ENCODE assay signal across 17 cellular contexts in the genomic region with DNA sequence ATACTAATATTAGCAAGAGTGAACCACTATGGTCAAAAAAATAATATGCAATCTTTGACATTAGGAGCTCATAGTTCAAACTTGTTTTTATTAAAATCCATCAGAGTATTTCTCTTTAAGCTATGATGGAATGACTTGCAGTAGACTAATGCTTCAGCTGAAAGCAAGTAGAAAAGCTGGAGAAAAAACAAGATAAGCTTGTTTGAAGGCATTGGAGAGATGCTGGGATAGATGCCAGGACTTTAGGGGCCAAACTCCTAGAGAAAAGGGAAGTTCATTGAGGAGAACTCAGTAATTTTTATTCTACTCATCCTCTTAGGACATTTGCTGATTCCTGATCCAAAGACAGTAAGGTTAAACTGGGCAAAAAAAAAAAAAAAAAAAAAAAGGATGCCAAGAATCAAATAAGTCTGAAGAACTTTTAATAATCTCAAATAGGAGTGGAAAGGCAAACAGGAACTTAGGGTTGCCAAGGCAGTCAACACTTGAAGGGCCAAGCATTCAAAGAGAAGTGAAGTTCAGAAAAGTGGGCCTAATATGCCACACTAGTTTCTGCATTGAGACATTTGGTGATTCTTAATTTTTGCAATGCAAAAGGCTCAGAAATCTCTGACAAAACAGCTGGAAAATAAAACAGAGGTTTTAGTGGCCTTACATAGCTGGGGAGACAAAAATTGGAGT. TPM values are rescaled to one million over a fixed set of nuclear protein-coding genes. Genes with fewer than 3 reads are reported as not detected.
DNase-seq lines count a peak whose midpoint lies in the region; ATAC-seq and TF ChIP-seq lines count a peak whose summit lies in the region.
"Had no signal": no experiment of that assay in that cellular context is flagged by ENCODE, and none has a peak within 500 bp of the region (broad histone marks: within the 10 kb centered on the region; RNA-seq: fewer than 3 reads in every experiment).

No MANE protein-coding gene starts in this region.

- intact Hi-C loops in Right ventricle myocardium inferior (cut with DNase I): no loop called here
- intact Hi-C loops in left cardiac atrium (cut with DNase I): no loop called here
- intact Hi-C loops in upper lobe of right lung (cut with DNase I): no loop called here
- intact Hi-C loops in esophagus squamous epithelium (cut with DNase I): no loop called here

- TF ChIP-seq CTCF in upper lobe of right lung (IDR thresholded peaks at IDR 0.05): no peak
- TF ChIP-seq CTCF in esophagus squamous epithelium (IDR thresholded peaks at IDR 0.05): no peak

- no peaks in the 10 kb centered on the region for H3K36me3 ChIP-seq in upper lobe of right lung
- no peaks in the 10 kb centered on the region for H3K36me3 ChIP-seq in esophagus squamous epithelium
- H3K36me3 ChIP-seq: BLaER1 had no signal

- TF ChIP-seq POLR2A in esophagus squamous epithelium (IDR thresholded peaks at IDR 0.05): no peak

- DNase-seq in Right ventricle myocardium inferior (ENCODE audit: missing footprints) (no peak), left cardiac atrium (no peak), cerebellum (ENCODE audit: low spot score) (peak; percentile 14), medulla oblongata (ENCODE audit: extremely low spot score) (peak; percentile 52), upper lobe of right lung (no peak), DMS153 (lab: John Stamatoyannopoulos, UW) (no peak), DMS53 treated with DMSO at 0.1 percent for 48 hours (lab: John Stamatoyannopoulos, UW; ENCODE audit: unreplicated experiment) (no peak), esophagus squamous epithelium (lab: John Stamatoyannopoulos, UW) (no peak)
- DNase-seq: AML-193; CD4-positive, alpha-beta memory T cell; DND-41; EL; H9 had no signal

- ATAC-seq in Right ventricle myocardium inferior (peak; percentile 34), left cardiac atrium (no peak), upper lobe of right lung (peak; percentile 64)
- ATAC-seq: A549, HepG2 had no signal

- peaks cover 8% of the 10 kb centered on the region for H3K9me3 ChIP-seq in upper lobe of right lung
- peaks cover 0 to 10% (median 0%) of the 10 kb centered on the region in 3 donors for H3K9me3 ChIP-seq in esophagus squamous epithelium

- H3K27me3 ChIP-seq in upper lobe of right lung (no peaks in the 10 kb centered on the region), esophagus squamous epithelium (no peaks in the 10 kb centered on the region)
- H3K27me3 ChIP-seq: BLaER1 had no signal

- no peak overlapping the region for H3K4me3 ChIP-seq in upper lobe of right lung
- H3K4me3 ChIP-seq in esophagus squamous epithelium: no peak overlapping the region
- H3K4me3 ChIP-seq: A549, BLaER1 had no signal

- H3K4me1 ChIP-seq in upper lobe of right lung (no peaks in the 10 kb centered on the region), esophagus squamous epithelium (no peaks in the 10 kb centered on the region)
- H3K4me1 ChIP-seq: A549, BLaER1 had no signal

- H3K27ac ChIP-seq in upper lobe of right lung: no peak overlapping the region
- H3K27ac ChIP-seq in esophagus squamous epithelium: no peak overlapping the region
- H3K27ac ChIP-seq: 22Rv1, A549, BLaER1 had no signal

RNA-seq across cellular contexts. Expression of gene AFF3, which starts 19.7 kb away (rescaled TPM):
- 6.8 TPM for total RNA-seq in Right ventricle myocardium inferior
- 10 to 100 TPM; 20.8 to 22.8 TPM for total RNA-seq in left cardiac atrium
- 69.8 TPM for total RNA-seq in cerebellum
- 44.6 TPM for total RNA-seq in upper lobe of right lung
- 1 to 10 TPM; 1.2 to 9.7 (median 3.8) TPM for total RNA-seq in esophagus squamous epithelium
- total RNA-seq: HepG2 had no signal

Comparison
In these comparisons a context has a peak if more than half of its experiments do, and no peak if none do; other contexts are left out.
1. ATAC-seq: peak in Right ventricle myocardium inferior (single experiment) and upper lobe of right lung (single experiment); none in left cardiac atrium (0 of 2).
2. DNase-seq: peak in cerebellum (single experiment) and medulla oblongata (single experiment); none in Right ventricle myocardium inferior (single experiment), left cardiac atrium (single experiment), upper lobe of right lung (single experiment), DMS153 (single experiment), DMS53 treated with DMSO at 0.1 percent for 48 hours (single experiment) and esophagus squamous epithelium (single experiment).